Comparison of ENCODE assay signal across 1 cellular context in the genomic region with DNA sequence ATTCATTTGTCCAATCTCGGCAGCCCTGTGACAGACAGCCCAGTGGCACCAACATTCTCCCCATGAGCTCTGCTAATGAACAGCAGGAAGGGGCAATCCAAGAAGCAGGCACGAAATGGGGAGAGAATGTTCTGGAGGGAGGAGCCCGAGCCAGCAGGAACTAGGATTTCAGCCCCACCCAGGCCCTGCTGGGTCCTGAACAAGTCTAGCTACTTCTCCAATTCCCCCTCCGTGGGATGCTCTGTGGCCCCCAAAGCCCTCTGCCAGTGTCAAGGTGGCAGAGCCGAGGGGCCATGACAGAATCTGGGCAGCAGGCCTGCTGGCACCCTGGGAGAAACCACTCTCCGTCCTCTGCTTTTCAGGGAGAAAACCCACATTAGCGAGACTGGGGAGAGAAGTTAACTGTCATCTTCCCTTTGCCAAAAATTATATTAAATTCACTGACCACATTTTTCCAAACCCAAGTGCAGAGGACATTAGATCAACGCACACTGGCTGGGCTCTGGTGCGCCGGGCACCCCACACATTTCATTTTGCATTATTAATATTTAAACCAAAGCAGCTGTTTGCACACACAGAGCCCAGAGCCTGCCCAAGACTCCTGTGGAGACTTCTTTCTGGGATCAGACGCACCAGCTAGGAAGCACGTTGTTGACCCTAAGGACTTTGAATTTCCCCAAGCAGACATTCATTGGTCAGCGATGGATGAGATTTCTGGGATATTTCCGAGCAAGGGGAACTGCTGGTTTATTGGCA.
TF ChIP-seq lines count a peak whose summit lies in the region.

No MANE protein-coding gene starts in this region.

TF ChIP-seq in HEK293, 187 proteins besides CTCF, POLR2A, EP300 and RAD21 (continued from another document):
- TF ChIP-seq, protein P1, sequence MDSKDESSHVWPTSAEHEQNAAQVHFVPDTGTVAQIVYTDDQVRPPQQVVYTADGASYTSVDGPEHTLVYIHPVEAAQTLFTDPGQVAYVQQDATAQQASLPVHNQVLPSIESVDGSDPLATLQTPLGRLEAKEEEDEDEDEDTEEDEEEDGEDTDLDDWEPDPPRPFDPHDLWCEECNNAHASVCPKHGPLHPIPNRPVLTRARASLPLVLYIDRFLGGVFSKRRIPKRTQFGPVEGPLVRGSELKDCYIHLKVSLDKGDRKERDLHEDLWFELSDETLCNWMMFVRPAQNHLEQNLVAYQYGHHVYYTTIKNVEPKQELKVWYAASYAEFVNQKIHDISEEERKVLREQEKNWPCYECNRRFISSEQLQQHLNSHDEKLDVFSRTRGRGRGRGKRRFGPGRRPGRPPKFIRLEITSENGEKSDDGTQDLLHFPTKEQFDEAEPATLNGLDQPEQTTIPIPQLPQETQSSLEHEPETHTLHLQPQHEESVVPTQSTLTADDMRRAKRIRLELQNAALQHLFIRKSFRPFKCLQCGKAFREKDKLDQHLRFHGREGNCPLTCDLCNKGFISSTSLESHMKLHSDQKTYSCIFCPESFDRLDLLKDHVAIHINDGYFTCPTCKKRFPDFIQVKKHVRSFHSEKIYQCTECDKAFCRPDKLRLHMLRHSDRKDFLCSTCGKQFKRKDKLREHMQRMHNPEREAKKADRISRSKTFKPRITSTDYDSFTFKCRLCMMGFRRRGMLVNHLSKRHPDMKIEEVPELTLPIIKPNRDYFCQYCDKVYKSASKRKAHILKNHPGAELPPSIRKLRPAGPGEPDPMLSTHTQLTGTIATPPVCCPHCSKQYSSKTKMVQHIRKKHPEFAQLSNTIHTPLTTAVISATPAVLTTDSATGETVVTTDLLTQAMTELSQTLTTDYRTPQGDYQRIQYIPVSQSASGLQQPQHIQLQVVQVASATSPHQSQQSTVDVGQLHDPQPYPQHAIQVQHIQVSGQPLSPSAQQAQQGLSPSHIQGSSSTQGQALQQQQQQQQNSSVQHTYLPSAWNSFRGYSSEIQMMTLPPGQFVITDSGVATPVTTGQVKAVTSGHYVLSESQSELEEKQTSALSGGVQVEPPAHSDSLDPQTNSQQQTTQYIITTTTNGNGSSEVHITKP (tag by site-specific recombination; IDR thresholded peaks at IDR 0.05): peak; percentile 28; the same call in 1 of the 2 replicates
- peak; percentile 5; the same call in 1 of the 2 replicates for TF ChIP-seq ZIC2 (tag by site-specific recombination; IDR thresholded peaks at IDR 0.05)
